ENCODE assay signal across 14 cellular contexts in the genomic region with DNA sequence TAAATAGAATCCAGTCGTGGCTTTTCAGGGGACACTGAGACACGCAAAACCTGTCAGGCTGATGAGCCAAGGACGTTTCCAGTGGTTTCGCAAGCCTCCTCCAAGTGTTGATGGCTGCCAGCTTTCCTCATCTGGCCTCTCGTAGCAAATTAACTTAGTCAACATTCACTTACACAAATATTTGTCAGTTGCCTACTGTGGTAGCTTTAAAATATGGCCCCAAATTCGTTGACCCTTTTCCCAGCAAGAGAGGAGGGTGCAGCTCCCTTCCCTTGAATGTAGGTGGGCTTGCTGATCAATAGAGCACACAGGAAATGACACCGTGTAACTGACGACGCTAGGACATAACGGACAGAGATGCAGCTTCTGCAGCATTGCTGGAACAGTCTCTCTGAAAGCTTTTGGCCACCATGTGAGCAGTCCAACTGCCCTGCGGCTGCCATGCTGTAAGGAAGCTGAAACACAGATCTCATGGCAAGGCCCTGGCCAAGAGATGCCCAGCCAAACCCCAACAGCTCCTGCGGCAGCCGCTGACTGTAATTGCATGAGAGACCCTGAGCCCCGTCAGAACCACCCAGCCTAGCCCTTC. TPM values are rescaled to one million over a fixed set of nuclear protein-coding genes. Genes with fewer than 3 reads are reported as not detected.
DNase-seq lines count a peak whose midpoint lies in the region; ATAC-seq and TF ChIP-seq lines count a peak whose summit lies in the region.
"Had no signal": no experiment of that assay in that cellular context is flagged by ENCODE, and none has a peak within 500 bp of the region (broad histone marks: within the 10 kb centered on the region; RNA-seq: fewer than 3 reads in every experiment).

No MANE protein-coding gene starts in this region.

- POLR2A ChIA-PET in A673 (lab: Charles Lee; ENCODE audit: low non-redundant PET): no interaction called here
- POLR2A ChIA-PET in CD8-positive, alpha-beta memory T cell (lab: Charles Lee): interaction anchor here (0.6 kb wide), 1 partner anchor 452 kb away, joined by 6 read pairs; no protein-coding TSS in a partner anchor
- POLR2A ChIA-PET in activated CD4-positive, alpha-beta memory T cell treated with anti-CD3 and anti-CD28 coated beads for 36 hours (lab: Charles Lee): interaction anchor here (1.1 kb wide), 1 partner anchor 16 kb away, joined by 3 read pairs; no protein-coding TSS in a partner anchor

- DNase-seq in A673 (ENCODE audit: low spot score) (no peak), foreskin fibroblast (peak; percentile 44 to 68), NCI-H748 treated with DMSO at 0.1 percent for 48 hours (lab: John Stamatoyannopoulos, UW) (no peak), A172 (ENCODE audit: low spot score) (no peak)
- no peak for DNase-seq in CD8-positive, alpha-beta memory T cell
- peak; percentile 44 for DNase-seq in activated CD4-positive, alpha-beta memory T cell treated with anti-CD3 and anti-CD28 coated beads for 36 hours
- DNase-seq in stimulated activated CD4-positive, alpha-beta T cell treated with anti-CD3 and anti-CD28 coated beads, Interleukin-4, amount 100 ng/mL, for 4 hours: no peak
- DNase-seq: CD4-positive, alpha-beta T cell; GF-D8; Kasumi-1; stimulated activated naive CD4-positive, alpha-beta T cell had no signal

- peak overlapping the region; percentile 54 for H3K27ac ChIP-seq in A673 (ENCODE audit: low read depth, low read length, poor library complexity, severe bottlenecking)
- H3K27ac ChIP-seq in CD8-positive, alpha-beta memory T cell (ENCODE audit: low read depth, low read length): peak overlapping the region; percentile 55
- H3K27ac ChIP-seq: breast epithelium had no signal

- H3K4me3 ChIP-seq in A673 (ENCODE audit: low read depth, low read length, poor library complexity, severe bottlenecking) (no peak overlapping the region), foreskin fibroblast (ENCODE audit: low read depth in 1 of 2, low read length in 2 of 2) (no peak overlapping the region)
- no peak overlapping the region for H3K4me3 ChIP-seq in CD8-positive, alpha-beta memory T cell (ENCODE audit: low read length)
- H3K4me3 ChIP-seq: breast epithelium had no signal

- TF ChIP-seq CTCF in A673 (conservative IDR thresholded peaks at IDR 0.05; ENCODE audit: low read depth, low read length) (no peak), foreskin fibroblast (IDR thresholded peaks at IDR 0.05; ENCODE audit: low read depth, low read length) (no peak)

- no peaks in the 10 kb centered on the region for H3K36me3 ChIP-seq in A673 (ENCODE audit: insufficient read depth, low read length, poor library complexity, severe bottlenecking)
- no peaks in the 10 kb centered on the region for H3K36me3 ChIP-seq in CD8-positive, alpha-beta memory T cell (ENCODE audit: insufficient read depth, low read length)
- H3K36me3 ChIP-seq: breast epithelium had no signal

- no peaks in the 10 kb centered on the region for H3K36me3 Mint-ChIP-seq in CD8-positive, alpha-beta memory T cell
- peaks cover 2% of the 10 kb centered on the region for H3K36me3 Mint-ChIP-seq in activated CD4-positive, alpha-beta memory T cell treated with anti-CD3 and anti-CD28 coated beads for 36 hours
- H3K36me3 Mint-ChIP-seq: mesothelial cell of epicardium had no signal

- BruUV-seq in A673 (replicated peaks; lab: Mats Ljungman, UMichigan): no TSS peak

- no peak for ATAC-seq in GM21381 (IDR thresholded peaks at IDR 0.05; ENCODE audit: unreplicated experiment)

- H3K4me1 Mint-ChIP-seq in CD8-positive, alpha-beta memory T cell: peaks cover 29 to 45% (median 43%) of the 10 kb centered on the region in 3 donors
- peaks cover 47% of the 10 kb centered on the region for H3K4me1 Mint-ChIP-seq in activated CD4-positive, alpha-beta memory T cell treated with anti-CD3 and anti-CD28 coated beads for 36 hours (ENCODE audit: low read depth)

- H3K27ac Mint-ChIP-seq in CD8-positive, alpha-beta memory T cell: peak overlapping the region; percentile 79 to 93 (median 90)
- peak overlapping the region; percentile 89 for H3K27ac Mint-ChIP-seq in activated CD4-positive, alpha-beta memory T cell treated with anti-CD3 and anti-CD28 coated beads for 36 hours
- H3K27ac Mint-ChIP-seq: mesothelial cell of epicardium had no signal

- intact Hi-C loops in A673 (cut with micrococcal nuclease; ENCODE audit: unreplicated experiment): no loop called here
- intact Hi-C loops in activated CD4-positive, alpha-beta memory T cell treated with anti-CD3 and anti-CD28 coated beads for 36 hours (cut with micrococcal nuclease): no loop called here

- H3K4me3 Mint-ChIP-seq in CD8-positive, alpha-beta memory T cell: peak overlapping the region; percentile 41 to 90 (median 72)
- peak overlapping the region; percentile 37 for H3K4me3 Mint-ChIP-seq in activated CD4-positive, alpha-beta memory T cell treated with anti-CD3 and anti-CD28 coated beads for 36 hours
- H3K4me3 Mint-ChIP-seq: CD4-positive, alpha-beta T cell; mesothelial cell of epicardium had no signal

- H3K4me1 ChIP-seq in A673 (ENCODE audit: insufficient read depth, low read length, poor library complexity, severe bottlenecking): peaks cover 37% of the 10 kb centered on the region
- peaks cover 26% of the 10 kb centered on the region for H3K4me1 ChIP-seq in CD8-positive, alpha-beta memory T cell (ENCODE audit: insufficient read depth, low read length)

- no peaks in the 10 kb centered on the region for H3K27me3 ChIP-seq in A673 (replicated peaks; ENCODE audit: insufficient read depth, low read depth, low read length, poor library complexity)
- H3K27me3 ChIP-seq in CD8-positive, alpha-beta memory T cell (ENCODE audit: insufficient read depth, low read length, poor library complexity, severe bottlenecking): no peaks in the 10 kb centered on the region
- H3K27me3 ChIP-seq: breast epithelium had no signal

- no peaks in the 10 kb centered on the region for H3K9me3 ChIP-seq in A673 (ENCODE audit: low read depth, low read length, poor library complexity, severe bottlenecking)
- H3K9me3 ChIP-seq in CD8-positive, alpha-beta memory T cell (ENCODE audit: low read length): no peaks in the 10 kb centered on the region
- H3K9me3 ChIP-seq: breast epithelium had no signal

- CTCF ChIA-PET in A673 (lab: Charles Lee): interaction anchor here (1.0 to 1.1 kb wide), 2 partner anchors 16 to 179 kb away, joined by 3 to 4 read pairs; no protein-coding TSS in a partner anchor
- CTCF ChIA-PET in CD8-positive, alpha-beta memory T cell (lab: Charles Lee): interaction anchor here (1.1 to 8.3 kb wide), 4 partner anchors 12 to 40 kb away, joined by 3 to 38 read pairs (median 8); no protein-coding TSS in a partner anchor
- CTCF ChIA-PET in activated CD4-positive, alpha-beta memory T cell treated with anti-CD3 and anti-CD28 coated beads for 36 hours (lab: Charles Lee): interaction anchor here (0.7 to 6.5 kb wide), 7 partner anchors 11 to 179 kb away, joined by 3 to 31 read pairs (median 4); a partner anchor contains a TSS

- H3K9me3 Mint-ChIP-seq in CD8-positive, alpha-beta memory T cell: no peaks in the 10 kb centered on the region
- no peaks in the 10 kb centered on the region for H3K9me3 Mint-ChIP-seq in activated CD4-positive, alpha-beta memory T cell treated with anti-CD3 and anti-CD28 coated beads for 36 hours
- H3K9me3 Mint-ChIP-seq: CD4-positive, alpha-beta T cell; mesothelial cell of epicardium had no signal

- no peaks in the 10 kb centered on the region for H3K27me3 Mint-ChIP-seq in CD8-positive, alpha-beta memory T cell
- no peaks in the 10 kb centered on the region for H3K27me3 Mint-ChIP-seq in activated CD4-positive, alpha-beta memory T cell treated with anti-CD3 and anti-CD28 coated beads for 36 hours
- H3K27me3 Mint-ChIP-seq: CD4-positive, alpha-beta T cell had no signal

RNA-seq across cellular contexts. Expression of a gene that starts 5.5 kb away (rescaled TPM):
- total RNA-seq in A673 (2021): 126 and 130 TPM in 2 replicates
- 10 to 100 TPM; 94.8 to 97.6 TPM for total RNA-seq in CD8-positive, alpha-beta memory T cell
- 9.7 TPM for polyA plus RNA-seq in CD8-positive, alpha-beta memory T cell
- 10 to 100 TPM; 78.1 to 81.3 TPM for total RNA-seq in activated CD4-positive, alpha-beta memory T cell treated with anti-CD3 and anti-CD28 coated beads for 36 hours
- 88.2 and 89.7 TPM in 2 replicates for total RNA-seq in A172 (2014; rRNA removed; shearing (Covaris generic))

Comparison
In these comparisons a context has a peak if more than half of its experiments do, and no peak if none do; other contexts are left out.
1. DNase-seq: peak in activated CD4-positive, alpha-beta memory T cell treated with anti-CD3 and anti-CD28 coated beads for 36 hours (single experiment) and foreskin fibroblast (2 of 2); none in A673 (single experiment), CD8-positive, alpha-beta memory T cell (0 of 5), NCI-H748 treated with DMSO at 0.1 percent for 48 hours (single experiment), A172 (single experiment) and stimulated activated CD4-positive, alpha-beta T cell treated with anti-CD3 and anti-CD28 coated beads, Interleukin-4, amount 100 ng/mL, for 4 hours (0 of 2).